ENCODE assay signal across 22 cellular contexts in the genomic region with DNA sequence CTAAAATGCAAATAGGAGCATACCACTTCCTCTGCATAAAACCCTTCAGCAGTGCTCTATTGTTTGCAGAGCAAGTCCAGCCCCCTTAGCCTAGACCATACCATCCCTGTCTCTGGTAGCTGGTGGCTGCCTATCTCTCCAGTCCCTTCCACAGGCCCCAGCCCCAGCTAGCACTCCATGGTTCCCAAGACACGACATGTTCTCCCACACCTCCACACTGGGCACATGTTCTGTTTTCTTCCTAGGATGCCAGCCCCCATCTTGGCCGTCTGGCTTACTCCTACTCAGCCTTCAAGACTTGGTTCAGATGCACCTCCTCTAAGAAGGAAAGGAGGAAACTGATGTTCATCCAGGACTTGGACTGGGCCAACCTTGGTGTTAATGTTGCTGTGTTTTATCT.
A peak's percentile ranks its signal among the peaks of the same experiment; 100 is the strongest.
DNase-seq lines count a peak whose midpoint lies in the region; ATAC-seq, FAIRE-seq and TF ChIP-seq lines count a peak whose summit lies in the region.
"Had no signal": no experiment of that assay in that cellular context is flagged by ENCODE, and none has a peak within 500 bp of the region (broad histone marks: within the 10 kb centered on the region; RNA-seq: fewer than 3 reads in every experiment).

No MANE protein-coding gene starts in this region.

- FAIRE-seq in H1 (lab: Jason Lieb, UNC) (no peak), HepG2 (lab: Jason Lieb, UNC) (no peak)
- FAIRE-seq: A204.1, G401.6, GM12892, H54 had no signal

- no peak overlapping the region for H3K4me2 ChIP-seq in H1 (ENCODE audit: insufficient read depth in 1 of 2, low read depth in 2 of 2, low read length in 2 of 2)
- H3K4me2 ChIP-seq in HepG2 (ENCODE audit: low read depth, low read length): no peak overlapping the region

- in situ Hi-C loops in HepG2 (cut with HindIII; ENCODE audit: extremely low pct_ligation_motif_present, low pct_unique_long_range_greater_than_20kb): no loop called here

- no peak overlapping the region for H4K91ac ChIP-seq in H1 (replicated peaks; ENCODE audit: insufficient read length, low read length)

- no peak overlapping the region for H2BK120ac ChIP-seq in H1 (replicated peaks; ENCODE audit: low read depth, low read length)

- H3K79me1 ChIP-seq in H1 (ENCODE audit: low read depth, low read length): no peaks in the 10 kb centered on the region

- intact Hi-C loops in Right ventricle myocardium inferior (cut with DNase I) (no loop called here), heart left ventricle (cut with DNase I) (no loop called here), posterior cingulate gyrus (cut with DNase I) (no loop called here), HepG2 (cut with micrococcal nuclease; ENCODE audit: unreplicated experiment) (no loop called here)

- no peak overlapping the region for H3K14ac ChIP-seq in H1 (ENCODE audit: insufficient read length)

- peak overlapping the region; percentile 91 for H2AK5ac ChIP-seq in H1 (ENCODE audit: low read depth, low read length)

- 79 to 83% (median 81%) methylated on average over 2 of the region's 2 CpGs for WGBS in heart left ventricle, 4 donors
- 95% methylated on average over 2 of the region's 2 CpGs; no CpG with 5 or more reads in 1 of the 2 experiments for WGBS in H1 (ENCODE audit: extremely low coverage in 1 of 2, insufficient coverage in 1 of 2, insufficient read length in 1 of 2, insufficient replicate concordance in 2 of 2, low coverage in 1 of 2, low lambda C conversion rate in 2 of 2, missing lambda C conversion rate in 1 of 2), 2 experiments
- WGBS in HepG2 (ENCODE audit: low lambda C conversion rate): 0% methylated on average over 2 of the region's 2 CpGs

- peaks cover 39% of the 10 kb centered on the region for H3K4me1 Mint-ChIP-seq in WTC11
- no peaks in the 10 kb centered on the region for H3K4me1 Mint-ChIP-seq in naive thymus-derived CD8-positive, alpha-beta T cell
- H3K4me1 Mint-ChIP-seq: B cell; CD4-positive, CD25-positive, alpha-beta regulatory T cell had no signal

- BruUV-seq in HepG2 (replicated peaks; lab: Mats Ljungman, UMichigan): no TSS peak

- peak overlapping the region; percentile 1; the same call in 1 of the 2 replicates for H2BK20ac ChIP-seq in H1 (ENCODE audit: low read length)

- peak overlapping the region; percentile 77 for H2BK12ac ChIP-seq in H1 (ENCODE audit: low read depth, low read length)

- H2AFZ ChIP-seq in H1 (ENCODE audit: low read length) (no peak overlapping the region), HepG2 (ENCODE audit: low read length) (no peak overlapping the region)
- H2AFZ ChIP-seq: GM23248 had no signal

- TF ChIP-seq EP300 in H1 (IDR thresholded peaks at IDR 0.05; ENCODE audit: borderline replicate concordance in 1 of 2, low read depth in 2 of 2, low read length in 2 of 2) (no peak), HepG2 (IDR thresholded peaks at IDR 0.05; ENCODE audit: low read depth in 2 of 2, low read length in 2 of 2) (no peak), HepG2 (CRISPR knock-in tag; IDR thresholded peaks at IDR 0.05; ENCODE audit: borderline replicate concordance) (no peak)

- no peaks in the 10 kb centered on the region for H3K9me3 ChIP-seq in heart left ventricle
- H3K9me3 ChIP-seq in H1 (ENCODE audit: insufficient read depth in 2 of 2, low read depth in 1 of 2, low read length in 1 of 2): no peaks in the 10 kb centered on the region
- H3K9me3 ChIP-seq in HepG2 (ENCODE audit: low read length): no peaks in the 10 kb centered on the region
- H3K9me3 ChIP-seq: Caco-2 had no signal

- H3K4me1 ChIP-seq in heart left ventricle (no peaks in the 10 kb centered on the region), H1 (replicated peaks in 1 of 4; ENCODE audit: control insufficient read depth in 3 of 4, insufficient read depth in 4 of 4, low read length in 3 of 4) (peaks cover 0 to 11% (median 3%) of the 10 kb centered on the region in 4 experiments; a peak in 3 of 7 replicates), HepG2 (ENCODE audit: insufficient read depth, low read length) (no peaks in the 10 kb centered on the region)
- H3K4me1 ChIP-seq: Caco-2 had no signal

- TF ChIP-seq RAD21 in H1 (IDR thresholded peaks at IDR 0.05 in 1 of 2, conservative IDR thresholded peaks at IDR 0.05 in 1 of 2; ENCODE audit: low read depth in 2 of 2, low read length in 2 of 2) (no peak), HepG2 (CRISPR knock-in tag; IDR thresholded peaks at IDR 0.05) (no peak)

- H4K8ac ChIP-seq in H1 (ENCODE audit: extremely low read depth, insufficient read depth, low read length): no peak overlapping the region

- H3K4me3 Mint-ChIP-seq in WTC11: no peak overlapping the region
- H3K4me3 Mint-ChIP-seq in naive thymus-derived CD8-positive, alpha-beta T cell: no peak overlapping the region
- H3K4me3 Mint-ChIP-seq: B cell; CD4-positive, CD25-positive, alpha-beta regulatory T cell; CD8-positive, alpha-beta T cell had no signal

- no peak overlapping the region for H3K4me3 ChIP-seq in heart left ventricle
- no peak overlapping the region for H3K4me3 ChIP-seq in H1 (ENCODE audit: extremely low read depth in 1 of 4, insufficient read depth in 2 of 4, low read depth in 3 of 4, low read length in 4 of 4)
- no peak overlapping the region for H3K4me3 ChIP-seq in HepG2 (replicated peaks in 1 of 3; ENCODE audit: insufficient read depth in 1 of 3, low read depth in 2 of 3, low read length in 3 of 3)
- H3K4me3 ChIP-seq: GM23248 had no signal

- CTCF ChIA-PET in WTC11 (lab: Charles Lee) (interaction anchor here (3.7 kb wide), 1 partner anchor 9 kb away, joined by 16 read pairs; no protein-coding TSS in a partner anchor), H1 (lab: Charles Lee; ENCODE audit: partially characterized antibody) (interaction anchor here (0.9 to 12.3 kb wide), 6 partner anchors 9 to 149 kb away, joined by 3 to 225 read pairs (median 6); no protein-coding TSS in a partner anchor), HepG2 (lab: Yijun Ruan, JAX; ENCODE audit: low intra/inter-chr PET ratio, low total read pairs) (no interaction called here)

- H3K23ac ChIP-seq in H1 (ENCODE audit: insufficient read length): no peak overlapping the region

- peak overlapping the region; percentile 27; the same call in 1 of the 2 replicates for H2BK5ac ChIP-seq in H1 (ENCODE audit: low read depth, low read length)

- no peaks in the 10 kb centered on the region for H3K27me3 Mint-ChIP-seq in WTC11 (ENCODE audit: low read depth)
- peaks cover 3 to 43% (median 12%) of the 10 kb centered on the region in 5 donors for H3K27me3 Mint-ChIP-seq in naive thymus-derived CD8-positive, alpha-beta T cell
- H3K27me3 Mint-ChIP-seq: B cell had no signal

- ATAC-seq in Right ventricle myocardium inferior (peak; percentile 16), heart left ventricle (no peak), WTC11 (peak; percentile 19; the same call in 1 of the 2 replicates), HepG2 (no peak)
- ATAC-seq in naive thymus-derived CD8-positive, alpha-beta T cell: no peak
- ATAC-seq: CD8-positive, alpha-beta T cell had no signal

- POLR2A ChIA-PET in WTC11 (lab: Charles Lee): no interaction called here
- POLR2A ChIA-PET in H1 (lab: Charles Lee; ENCODE audit: partially characterized antibody): interaction anchor here (1.0 kb wide), 1 partner anchor 9 kb away, joined by 3 read pairs; no protein-coding TSS in a partner anchor
- POLR2A ChIA-PET in HepG2 (lab: Yijun Ruan, JAX): no interaction called here
- POLR2A ChIA-PET in naive thymus-derived CD8-positive, alpha-beta T cell (lab: Charles Lee): interaction anchor here (0.6 kb wide), 1 partner anchor 433 kb away, joined by 4 read pairs; no protein-coding TSS in a partner anchor

- TF ChIP-seq CTCF in heart left ventricle (IDR thresholded peaks at IDR 0.05): no peak
- TF ChIP-seq CTCF in WTC11 (IDR thresholded peaks at IDR 0.05): no peak
- TF ChIP-seq CTCF in H1 (IDR thresholded peaks at IDR 0.05; ENCODE audit: control extremely low read depth in 1 of 3, insufficient read depth in 1 of 3, low read depth in 1 of 3, low read length in 3 of 3): no peak
- TF ChIP-seq CTCF in HepG2 (CRISPR knock-in tag; IDR thresholded peaks at IDR 0.05): no peak

- H3K56ac ChIP-seq in H1 (replicated peaks; ENCODE audit: insufficient read length, low read depth, low read length): no peak overlapping the region

- H3K36me3 Mint-ChIP-seq in WTC11: no peaks in the 10 kb centered on the region
- H3K36me3 Mint-ChIP-seq in naive thymus-derived CD8-positive, alpha-beta T cell: no peaks in the 10 kb centered on the region
- H3K36me3 Mint-ChIP-seq: CD4-positive, CD25-positive, alpha-beta regulatory T cell; CD8-positive, alpha-beta T cell had no signal

- TF ChIP-seq POLR2A in heart left ventricle (IDR thresholded peaks at IDR 0.05) (no peak), H1 (IDR thresholded peaks at IDR 0.05; ENCODE audit: control extremely low read depth in 1 of 2, low read depth in 2 of 2, low read length in 2 of 2) (no peak), HepG2 (IDR thresholded peaks at IDR 0.05; ENCODE audit: insufficient read depth in 1 of 2, low read depth in 2 of 2, low read length in 2 of 2) (no peak)

- H3K4ac ChIP-seq in H1 (replicated peaks; ENCODE audit: insufficient read length, low read depth, low read length): no peak overlapping the region

- no peaks in the 10 kb centered on the region for H3K23me2 ChIP-seq in H1 (ENCODE audit: low read depth, low read length)

- H3K27me3 ChIP-seq in heart left ventricle (peaks cover 0 to 7% (median 0%) of the 10 kb centered on the region in 9 donors), H1 (replicated peaks in 1 of 4; ENCODE audit: control insufficient read depth in 3 of 4, extremely low read depth in 1 of 4, insufficient read depth in 3 of 4, low read length in 3 of 4) (no peaks in the 10 kb centered on the region; a peak in 1 of 7 replicates), HepG2 (ENCODE audit: control insufficient read depth in 1 of 2, insufficient read depth in 2 of 2, low read length in 2 of 2) (no peaks in the 10 kb centered on the region)

- H4K20me1 ChIP-seq in H1 (replicated peaks in 1 of 2; ENCODE audit: control insufficient read depth in 1 of 2, insufficient read depth in 2 of 2, low read length in 2 of 2): no peaks in the 10 kb centered on the region
- H4K20me1 ChIP-seq in HepG2 (ENCODE audit: insufficient read depth, low read length): no peaks in the 10 kb centered on the region

- H3K79me2 ChIP-seq in H1 (ENCODE audit: control insufficient read depth in 1 of 2, insufficient read depth in 2 of 2, low read length in 2 of 2) (no peaks in the 10 kb centered on the region), HepG2 (ENCODE audit: insufficient read depth, low read length) (no peaks in the 10 kb centered on the region)

- H4K5ac ChIP-seq in H1 (ENCODE audit: insufficient read length, low read depth, low read length): no peak overlapping the region

- 0 out of 2 replicates have a peak overlapping the region, but pooled peaks have one; percentile 41 for H3K18ac ChIP-seq in H1 (ENCODE audit: extremely low read depth, low read length)

- no peak overlapping the region; the same call in 1 of the 2 replicates for H3K27ac Mint-ChIP-seq in WTC11
- no peak overlapping the region for H3K27ac Mint-ChIP-seq in naive thymus-derived CD8-positive, alpha-beta T cell
- H3K27ac Mint-ChIP-seq: B cell; CD4-positive, CD25-positive, alpha-beta regulatory T cell; CD8-positive, alpha-beta T cell had no signal

- H3K27ac ChIP-seq in heart left ventricle (no peak overlapping the region), H1 (ENCODE audit: low read depth, low read length) (no peak overlapping the region), HepG2 (ENCODE audit: extremely low read length, insufficient read depth, low read length) (no peak overlapping the region)
- H3K27ac ChIP-seq: 22Rv1, GM23248 had no signal

- H3K36me3 ChIP-seq in heart left ventricle (no peaks in the 10 kb centered on the region), H1 (ENCODE audit: control insufficient read depth in 2 of 4, insufficient read depth in 4 of 4, low read length in 3 of 4) (no peaks in the 10 kb centered on the region), HepG2 (replicated peaks in 1 of 2; ENCODE audit: control insufficient read depth in 1 of 2, insufficient read depth in 2 of 2, low read length in 2 of 2) (no peaks in the 10 kb centered on the region)

- H2BK15ac ChIP-seq in H1 (ENCODE audit: low read length): no peak overlapping the region

- no peak for DNase-seq in Right ventricle myocardium inferior (ENCODE audit: missing footprints)
- no peak for DNase-seq in heart left ventricle
- no peak for DNase-seq in WTC11 (ENCODE audit: low spot score)
- no peak for DNase-seq in H1 (ENCODE audit: low read depth in 1 of 2, low spot score in 2 of 2)
- DNase-seq in posterior cingulate gyrus: peak in 7 of 10 donors; percentile 32 to 93 (median 67)
- DNase-seq in NCI-H187 (lab: John Stamatoyannopoulos, UW): no peak
- no peak for DNase-seq in HepG2 (ENCODE audit: low spot score)
- no peak for DNase-seq in naive thymus-derived CD8-positive, alpha-beta T cell
- DNase-seq: C1 segment of cervical spinal cord; Caco-2; CD4-positive, CD25-positive, alpha-beta regulatory T cell; CD8-positive, alpha-beta T cell; DMS153; DND-41; GM23248; HCEC 1CT had no signal

- no peak overlapping the region; a peak in 1 of 7 replicates for H3K9ac ChIP-seq in H1 (replicated peaks in 1 of 4; ENCODE audit: extremely low read depth in 1 of 4, low read depth in 3 of 4, low read length in 3 of 4)
- H3K9ac ChIP-seq in HepG2 (ENCODE audit: insufficient read depth, low read depth, low read length): no peak overlapping the region
- H3K9ac ChIP-seq: GM23248 had no signal

- H3K9me3 Mint-ChIP-seq in WTC11: peaks cover 11% of the 10 kb centered on the region
- no peaks in the 10 kb centered on the region for H3K9me3 Mint-ChIP-seq in naive thymus-derived CD8-positive, alpha-beta T cell
- H3K9me3 Mint-ChIP-seq: CD8-positive, alpha-beta T cell had no signal

Comparison
In these comparisons a context has a peak if more than half of its experiments do, and no peak if none do; other contexts are left out.
1. ATAC-seq: peak in Right ventricle myocardium inferior (single experiment) and WTC11 (single experiment); none in heart left ventricle (0 of 4), HepG2 (single experiment) and naive thymus-derived CD8-positive, alpha-beta T cell (0 of 2).
2. DNase-seq: peak in posterior cingulate gyrus (7 of 10); none in Right ventricle myocardium inferior (single experiment), heart left ventricle (0 of 5), WTC11 (single experiment), H1 (0 of 2), NCI-H187 (0 of 2), HepG2 (single experiment) and naive thymus-derived CD8-positive, alpha-beta T cell (0 of 10).
3. POLR2A ChIA-PET loops: an anchor here in H1 (1.0 kb wide) and naive thymus-derived CD8-positive, alpha-beta T cell (0.6 kb wide); none called in WTC11 and HepG2.